In the genomic region with DNA sequence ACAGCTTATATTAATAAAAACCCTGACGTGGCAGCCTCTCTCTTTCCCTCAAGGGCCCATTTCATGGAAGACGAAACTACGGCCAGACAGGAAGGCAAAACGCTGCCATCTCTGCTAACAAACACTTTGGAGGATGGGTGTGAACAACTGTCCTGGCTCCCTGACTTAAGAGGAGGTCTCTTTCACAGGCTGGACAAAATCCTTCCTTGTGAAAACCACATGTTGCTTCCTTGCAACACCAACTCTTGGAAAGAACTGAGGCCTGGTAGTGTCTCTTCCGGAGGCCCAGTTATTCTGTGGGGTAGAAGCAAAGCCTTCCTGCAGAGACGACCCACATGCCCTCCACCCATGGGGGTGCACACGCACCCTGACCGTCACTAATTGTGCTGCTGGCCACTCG, we compare ENCODE assay signal across 30 cellular contexts.
"Had no signal": no experiment of that assay in that cellular context is flagged by ENCODE, and none has a peak within 500 bp of the region (broad histone marks: within the 10 kb centered on the region; RNA-seq: fewer than 3 reads in every experiment).

No MANE protein-coding gene starts in this region.

- H3K9me3 ChIP-seq: MG63, SJCRH30 had no signal

- DNase-seq: activated CD4-positive, alpha-beta T cell treated with anti-CD3 and anti-CD28 coated beads for 36 hours; activated CD4-positive, alpha-beta T cell treated with anti-CD3 and anti-CD28 coated beads, Interleukin-2, amount 10 ng/mL, durations not matched to agents 7 days and 5 days; activated CD4-positive, alpha-beta T cell treated with anti-CD3 and anti-CD28 coated beads, Interleukin-2, amount 50 U/mL, for 48 hours; activated CD8-positive, alpha-beta memory T cell treated with anti-CD3 and anti-CD28 coated beads, Interleukin-2, amount 50 U/mL, for 4 hours; activated CD8-positive, alpha-beta T cell treated with anti-CD3 and anti-CD28 coated beads, Interleukin-2, amount 10 ng/mL, durations not matched to agents 7 days and 5 days; activated effector memory CD4-positive, alpha-beta T cell treated with Interleukin-2 at 50 U/mL for 16 hours; activated naive CD4-positive, alpha-beta T cell treated with anti-CD3 and anti-CD28 coated beads, Interleukin-2, amount 10 ng/mL, durations not matched to agents 7 days and 5 days; activated naive CD8-positive, alpha-beta T cell treated with anti-CD3 and anti-CD28 coated beads, Interleukin-2, amount 50 U/mL, for 24 hours; activated T-cell treated with anti-CD3 and anti-CD28 coated beads for 4 hours; activated T-cell treated with anti-CD3 and anti-CD28 coated beads, Interleukin-2, amount 50 U/mL, for 4 hours; Kasumi-1; KG1; MG63; NCI-H1048; NCI-H1694; NCI-H1930; NCI-H2081 treated with DMSO at 0.1 percent for 48 hours; NCI-H226; NCI-H446 treated with DMSO at 0.1 percent for 48 hours; NCI-H524 treated with DMSO at 0.1 percent for 48 hours; SHP77; SJCRH30 had no signal

- H3K9me3 Mint-ChIP-seq: activated CD4-positive, alpha-beta T cell treated with anti-CD3 and anti-CD28 coated beads, Interleukin-2, amount 10 ng/mL, durations not matched to agents 7 days and 5 days; activated naive CD4-positive, alpha-beta T cell treated with anti-CD3 and anti-CD28 coated beads, Interleukin-2, amount 10 ng/mL, durations not matched to agents 7 days and 5 days; activated naive CD8-positive, alpha-beta T cell treated with anti-CD3 and anti-CD28 coated beads, Interleukin-2, amount 50 U/mL, for 24 hours; activated T-cell treated with anti-CD3 and anti-CD28 coated beads, Interleukin-2, amount 50 U/mL, for 4 hours; activated T-helper 1 cell treated with anti-CD3 and anti-CD28 coated beads, Interleukin-12 subunit alpha, Interleukin-12 subunit beta, Interleukin-2, Interleukin-4 antibody, amounts not matched to agents 30 ng/mL and 10 ng/mL and 1 ng/mL, durations not matched to agents 14 hours and 24 hours and 36 hours; T-helper 1 cell treated with Interleukin-12 subunit alpha and Interleukin-12 subunit beta and Interleukin-4 antibody, amounts not matched to agents 30 μg/mL and 1 μg/mL, for 36 hours; T-helper 2 cell treated with Interferon-gamma antibody and Interleukin-4, amounts not matched to agents 5 μg/mL and 100 μg/mL, for 36 hours had no signal

- H3K27ac ChIP-seq: SJCRH30, SK-N-MC had no signal

- ATAC-seq: activated CD4-positive, alpha-beta T cell treated with anti-CD3 and anti-CD28 coated beads for 36 hours; activated CD4-positive, CD25-positive, alpha-beta regulatory T cell treated with anti-CD3 and anti-CD28 coated beads, Interleukin-2, amount 50 U/mL, for 24 hours; activated CD8-positive, alpha-beta T cell treated with anti-CD3 and anti-CD28 coated beads, Interleukin-2, amount 10 ng/mL, durations not matched to agents 7 days and 5 days; activated naive CD8-positive, alpha-beta T cell treated with anti-CD3 and anti-CD28 coated beads, Interleukin-2, amount 50 U/mL, for 24 hours; activated T-cell treated with anti-CD3 and anti-CD28 coated beads, Interleukin-2, amount 50 U/mL, for 4 hours; Panc1 had no signal

- H3K27me3 ChIP-seq: MG63, SJCRH30 had no signal

- H3K4me1 Mint-ChIP-seq: activated CD4-positive, alpha-beta T cell treated with anti-CD3 and anti-CD28 coated beads for 36 hours; activated CD4-positive, alpha-beta T cell treated with anti-CD3 and anti-CD28 coated beads, Interleukin-2, amount 10 ng/mL, durations not matched to agents 7 days and 5 days; activated naive CD4-positive, alpha-beta T cell treated with anti-CD3 and anti-CD28 coated beads, Interleukin-2, amount 10 ng/mL, durations not matched to agents 7 days and 5 days; activated naive CD8-positive, alpha-beta T cell treated with anti-CD3 and anti-CD28 coated beads, Interleukin-2, amount 50 U/mL, for 24 hours had no signal

- H3K36me3 ChIP-seq: SJCRH30 had no signal

- H3K27ac Mint-ChIP-seq: activated CD4-positive, alpha-beta T cell treated with anti-CD3 and anti-CD28 coated beads for 36 hours; activated CD4-positive, alpha-beta T cell treated with anti-CD3 and anti-CD28 coated beads, Interleukin-2, amount 10 ng/mL, durations not matched to agents 7 days and 5 days; activated CD8-positive, alpha-beta T cell treated with anti-CD3 and anti-CD28 coated beads, Interleukin-2, amount 10 ng/mL, durations not matched to agents 7 days and 5 days; activated naive CD4-positive, alpha-beta T cell treated with anti-CD3 and anti-CD28 coated beads, Interleukin-2, amount 10 ng/mL, durations not matched to agents 7 days and 5 days; activated naive CD8-positive, alpha-beta T cell; activated naive CD8-positive, alpha-beta T cell treated with anti-CD3 and anti-CD28 coated beads, Interleukin-2, amount 50 U/mL, for 24 hours; activated T-helper 1 cell treated with anti-CD3 and anti-CD28 coated beads, Interleukin-12 subunit alpha, Interleukin-12 subunit beta, Interleukin-2, Interleukin-4 antibody, amounts not matched to agents 30 ng/mL and 10 ng/mL and 1 ng/mL, durations not matched to agents 14 hours and 24 hours and 36 hours; T-helper 1 cell treated with Interleukin-12 subunit alpha and Interleukin-12 subunit beta and Interleukin-4 antibody, amounts not matched to agents 30 μg/mL and 1 μg/mL, for 36 hours; T-helper 2 cell treated with Interferon-gamma antibody and Interleukin-4, amounts not matched to agents 5 μg/mL and 100 μg/mL, for 36 hours had no signal

- H3K4me3 Mint-ChIP-seq: activated CD4-positive, alpha-beta T cell treated with anti-CD3 and anti-CD28 coated beads for 36 hours; activated CD4-positive, alpha-beta T cell treated with anti-CD3 and anti-CD28 coated beads, Interleukin-2, amount 10 ng/mL, durations not matched to agents 7 days and 5 days; activated CD8-positive, alpha-beta T cell treated with anti-CD3 and anti-CD28 coated beads, Interleukin-2, amount 10 ng/mL, durations not matched to agents 7 days and 5 days; activated naive CD4-positive, alpha-beta T cell treated with anti-CD3 and anti-CD28 coated beads, Interleukin-2, amount 10 ng/mL, durations not matched to agents 7 days and 5 days; activated naive CD8-positive, alpha-beta T cell; activated naive CD8-positive, alpha-beta T cell treated with anti-CD3 and anti-CD28 coated beads, Interleukin-2, amount 50 U/mL, for 24 hours; activated T-cell treated with anti-CD3 and anti-CD28 coated beads, Interleukin-2, amount 50 U/mL, for 4 hours; activated T-helper 1 cell treated with anti-CD3 and anti-CD28 coated beads, Interleukin-12 subunit alpha, Interleukin-12 subunit beta, Interleukin-2, Interleukin-4 antibody, amounts not matched to agents 30 ng/mL and 10 ng/mL and 1 ng/mL, durations not matched to agents 14 hours and 24 hours and 36 hours; brain; T-helper 1 cell treated with Interleukin-12 subunit alpha and Interleukin-12 subunit beta and Interleukin-4 antibody, amounts not matched to agents 30 μg/mL and 1 μg/mL, for 36 hours; T-helper 2 cell treated with Interferon-gamma antibody and Interleukin-4, amounts not matched to agents 5 μg/mL and 100 μg/mL, for 36 hours had no signal

- H3K4me3 ChIP-seq: MG63, SJCRH30, SK-N-MC had no signal
